Comparison of ENCODE assay signal across 8 cellular contexts in the genomic region with DNA sequence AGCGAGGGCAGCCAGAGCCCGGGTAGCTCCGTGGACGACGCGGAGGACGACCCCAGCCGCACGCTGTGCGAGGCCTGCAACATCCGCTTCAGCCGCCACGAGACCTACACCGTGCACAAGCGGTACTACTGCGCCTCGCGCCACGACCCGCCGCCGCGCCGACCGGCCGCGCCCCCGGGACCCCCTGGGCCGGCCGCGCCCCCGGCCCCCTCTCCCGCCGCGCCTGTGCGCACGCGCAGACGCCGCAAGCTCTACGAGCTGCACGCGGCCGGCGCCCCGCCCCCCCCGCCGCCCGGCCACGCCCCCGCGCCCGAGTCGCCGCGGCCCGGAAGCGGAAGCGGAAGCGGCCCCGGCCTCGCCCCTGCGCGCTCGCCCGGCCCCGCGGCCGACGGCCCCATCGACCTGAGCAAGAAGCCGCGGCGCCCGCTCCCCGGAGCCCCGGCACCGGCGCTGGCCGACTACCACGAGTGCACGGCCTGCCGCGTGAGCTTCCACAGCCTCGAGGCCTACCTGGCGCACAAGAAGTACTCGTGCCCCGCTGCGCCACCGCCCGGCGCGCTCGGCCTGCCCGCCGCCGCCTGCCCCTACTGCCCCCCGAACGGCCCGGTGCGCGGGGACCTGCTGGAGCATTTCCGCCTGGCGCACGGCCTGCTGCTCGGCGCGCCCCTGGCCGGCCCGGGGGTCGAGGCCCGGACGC. TPM values are rescaled to one million over a fixed set of nuclear protein-coding genes. Genes with fewer than 3 reads are reported as not detected.
DNase-seq lines count a peak whose midpoint lies in the region; ATAC-seq lines count a peak whose summit lies in the region.

No MANE protein-coding gene starts in this region.

- peaks cover 6 to 17% (median 10%) of the 10 kb centered on the region in 3 donors for H3K4me1 Mint-ChIP-seq in T-cell

- H3K9me3 ChIP-seq in right cardiac atrium (ENCODE audit: control insufficient read depth, low read length): no peaks in the 10 kb centered on the region

- H3K9me3 Mint-ChIP-seq in T-cell: no peaks in the 10 kb centered on the region

- H3K4me3 Mint-ChIP-seq in T-cell: peak overlapping the region in 2 of 3 donors; percentile 52 to 73

- no peak overlapping the region for H3K27ac Mint-ChIP-seq in T-cell

- peak; percentile 76 for ATAC-seq in HG03175 (IDR thresholded peaks at IDR 0.05; ENCODE audit: unreplicated experiment)
- ATAC-seq in T-cell (replicated peaks in 1 of 4): peak; percentile 84 to 87 (median 84)
- peak in 1 of 2 donors; percentile 48 for ATAC-seq in right cardiac atrium
- ATAC-seq in sciatic nerve: peak; percentile 64

- CTCF ChIA-PET in T-cell (lab: Charles Lee): no interaction called here

- peak overlapping the region; percentile 64 for H3K4me3 ChIP-seq in right cardiac atrium (ENCODE audit: low read length)

- intact Hi-C loops in right cardiac atrium (cut with DNase I): no loop called here
- intact Hi-C loops in sciatic nerve (cut with DNase I): no loop called here

- no peaks in the 10 kb centered on the region for H3K27me3 ChIP-seq in right cardiac atrium (ENCODE audit: control insufficient read depth, insufficient read depth)

- no peaks in the 10 kb centered on the region for H3K27me3 Mint-ChIP-seq in T-cell

- 14% methylated on average over 111 of the region's 113 CpGs for WGBS in right cardiac atrium

- no peaks in the 10 kb centered on the region for H3K4me1 ChIP-seq in right cardiac atrium (ENCODE audit: control insufficient read depth, insufficient read depth, low read length)

- peak overlapping the region; percentile 54 for H3K27ac ChIP-seq in right cardiac atrium (ENCODE audit: low read length)

- peaks cover 3% of the 10 kb centered on the region for H3K36me3 Mint-ChIP-seq in T-cell

- POLR2A ChIA-PET in T-cell (lab: Charles Lee): no interaction called here

- DNase-seq in NCI-H187 (lab: John Stamatoyannopoulos, UW) (peak; percentile 19 to 34), NCI-H187 treated with DMSO at 0.1 percent for 48 hours (lab: John Stamatoyannopoulos, UW) (no peak), T-cell (peak; percentile 51 to 85 (median 70)), anterior cingulate cortex (lab: John Stamatoyannopoulos, UW) (peak in 52 of 58 donors; percentile 23 to 80 (median 66)), right cardiac atrium (peak; percentile 76 to 94 (median 93)), sciatic nerve (ENCODE audit: low spot score) (peak; percentile 88), KG1 (lab: John Stamatoyannopoulos, UW) (no peak)

RNA-seq across cellular contexts. Expression of a gene that starts 36.1 kb away (rescaled TPM):
- total RNA-seq in T-cell: 100 to 1,000 TPM in 2 of 5 donors, 10 to 100 TPM in 3; 87.0 to 111 (median 91.5) TPM
- total RNA-seq in right cardiac atrium: 10 to 100 TPM; 17.5 to 25.1 (median 21.2) TPM
- polyA plus RNA-seq in right cardiac atrium: 19.6 TPM
- 46.9 TPM for total RNA-seq in sciatic nerve

Comparison
In these comparisons a context has a peak if more than half of its experiments do, and no peak if none do; other contexts are left out.
1. DNase-seq: peak in NCI-H187 (2 of 2), T-cell (34 of 34), anterior cingulate cortex (52 of 58), right cardiac atrium (3 of 3) and sciatic nerve (single experiment); none in NCI-H187 treated with DMSO at 0.1 percent for 48 hours (single experiment) and KG1 (single experiment).